Comparison of ENCODE assay signal across 8 cellular contexts in genomic region chr5:16791036-16791705, GRCh38.
DNase-seq lines count a peak whose midpoint lies in the region; TF ChIP-seq lines count a peak whose summit lies in the region.

No MANE protein-coding gene starts in this region.

- H3K9me3 ChIP-seq in A673 (ENCODE audit: low read depth, low read length, poor library complexity, severe bottlenecking) (no peaks in the 10 kb centered on the region), tibial artery (no peaks in the 10 kb centered on the region)

- H3K4me1 ChIP-seq in A673 (ENCODE audit: insufficient read depth, low read length, poor library complexity, severe bottlenecking) (peaks cover 70% of the 10 kb centered on the region), tibial artery (peaks cover 0 to 6% (median 2%) of the 10 kb centered on the region in 4 donors)

- POLR2A ChIA-PET in A673 (lab: Charles Lee; ENCODE audit: low non-redundant PET), result interaction anchor here (0.6 to 1.1 kb wide), 2 partner anchors 152 to 401 kb away, joined by 3 to 5 read pairs; no protein-coding TSS in a partner anchor

- in situ Hi-C loops in T47D (cut with HindIII; ENCODE audit: low pct_unique_long_range_greater_than_20kb, low sequenced_read_pairs), result no loop called here

- H3K27ac ChIP-seq in A673 (ENCODE audit: low read depth, low read length, poor library complexity, severe bottlenecking) (peak overlapping the region; percentile 65), tibial artery (no peak overlapping the region)

- peaks cover 19% of the 10 kb centered on the region for H3K36me3 ChIP-seq in A673 (ENCODE audit: insufficient read depth, low read length, poor library complexity, severe bottlenecking)
- H3K36me3 ChIP-seq in tibial artery, result peaks cover 0 to 9% (median 0%) of the 10 kb centered on the region in 3 donors

- CTCF ChIA-PET in A673 (lab: Charles Lee), result interaction anchor here (0.6 to 1.1 kb wide), 6 partner anchors 37 to 411 kb away, joined by 3 to 18 read pairs (median 4); partner anchors contain the start of gene MYO10

- H3K4me3 ChIP-seq in A673 (ENCODE audit: low read depth, low read length, poor library complexity, severe bottlenecking) (no peak overlapping the region), tibial artery (no peak overlapping the region)

- BruUV-seq in A673 (replicated peaks; lab: Mats Ljungman, UMichigan), result no TSS peak

- DNase-seq in A673 (ENCODE audit: low spot score), result peak; percentile 94
- peak; percentile 62 for DNase-seq in GM10266 (ENCODE audit: extremely low spot score)
- peak; percentile 65 for DNase-seq in HT1080 (ENCODE audit: low read depth)
- DNase-seq in NCI-H82 treated with DMSO at 0.1 percent for 48 hours (lab: John Stamatoyannopoulos, UW; ENCODE audit: unreplicated experiment), result peak; percentile 31
- peak; percentile 54 to 70 for DNase-seq in T47D (ENCODE audit: low read depth in 1 of 2, low spot score in 1 of 2)
- peak; percentile 73 for DNase-seq in left kidney (ENCODE audit: low read depth, low spot score)
- no peak for DNase-seq in tibial artery
- no peak for DNase-seq in occipital lobe (lab: John Stamatoyannopoulos, UW)

- no peaks in the 10 kb centered on the region for H3K27me3 ChIP-seq in A673 (replicated peaks; ENCODE audit: insufficient read depth, low read depth, low read length, poor library complexity)
- H3K27me3 ChIP-seq in tibial artery, result no peaks in the 10 kb centered on the region

- intact Hi-C loops in A673 (cut with micrococcal nuclease; ENCODE audit: unreplicated experiment) (loop anchor here (1.0 to 2.0 kb wide), 3 partner anchors 144 to 398 kb away; no protein-coding TSS in a partner anchor), tibial artery (cut with DNase I; ENCODE audit: low total_unique reads) (loop anchor here (2.0 to 10.0 kb wide), 3 partner anchors 144 to 400 kb away; partner anchors contain the start of gene MYO10)

- TF ChIP-seq CTCF in A673 (conservative IDR thresholded peaks at IDR 0.05; ENCODE audit: low read depth, low read length), result peak; percentile 74
- peak; percentile 61 for TF ChIP-seq CTCF in GM10266 (IDR thresholded peaks at IDR 0.05; ENCODE audit: control insufficient read depth, insufficient read depth, low read depth, missing control alignments)
- peak; percentile 70 to 79 for TF ChIP-seq CTCF in tibial artery (IDR thresholded peaks at IDR 0.05)

Comparison
In these comparisons a context has a peak if more than half of its experiments do, and no peak if none do; other contexts are left out.
1. DNase-seq: peak in A673 (single experiment), GM10266 (single experiment), HT1080 (single experiment), NCI-H82 treated with DMSO at 0.1 percent for 48 hours (single experiment), T47D (2 of 2) and left kidney (single experiment); none in tibial artery (0 of 2) and occipital lobe (single experiment).
2. Peak in every context shown above with its lines, with median percentiles within 50 percentile points of each other: CTCF ChIP-seq.